ENCODE assay signal across 8 cellular contexts in genomic region chr19:50492303-50493052, GRCh38. TPM values are rescaled to one million over a fixed set of nuclear protein-coding genes. Genes with fewer than 3 reads are reported as not detected.
DNase-seq lines count a peak whose midpoint lies in the region; ATAC-seq, FAIRE-seq and TF ChIP-seq lines count a peak whose summit lies in the region.

No MANE protein-coding gene starts in this region.

- DNase-seq in A549 (ENCODE audit: low read depth in 1 of 2, low spot score in 1 of 2) (peak in 1 of 2 experiments; percentile 49), KBM-7 (peak; percentile 28), mesothelial cell of epicardium (ENCODE audit: low spot score in 2 of 2, unreplicated experiment in 2 of 2) (no peak), H54 (ENCODE audit: insufficient read length, low spot score) (no peak), NCI-H187 (lab: John Stamatoyannopoulos, UW) (no peak), HAP-1 (ENCODE audit: low spot score in 2 of 2) (no peak), NCI-H1694 treated with DMSO at 0.1 percent for 48 hours (lab: John Stamatoyannopoulos, UW) (no peak)
- peak; percentile 40 to 56 for DNase-seq in activated T-cell treated with anti-CD3 and anti-CD28 coated beads, Interleukin-2, amount 50 U/mL, for 72 hours

- FAIRE-seq in A549 (lab: Jason Lieb, UNC) = no peak
- FAIRE-seq in H54 (lab: Jason Lieb, UNC) = no peak

- peaks cover 13% of the 10 kb centered on the region for H3K27me3 ChIP-seq in HAP-1 (ENCODE audit: low read depth)

- no peaks in the 10 kb centered on the region for H3K9me3 Mint-ChIP-seq in activated T-cell treated with anti-CD3 and anti-CD28 coated beads, Interleukin-2, amount 50 U/mL, for 72 hours
- no peaks in the 10 kb centered on the region for H3K9me3 Mint-ChIP-seq in mesothelial cell of epicardium

- H3K27ac Mint-ChIP-seq in activated T-cell treated with anti-CD3 and anti-CD28 coated beads, Interleukin-2, amount 50 U/mL, for 72 hours = peak overlapping the region; percentile 58
- no peak overlapping the region for H3K27ac Mint-ChIP-seq in mesothelial cell of epicardium

- peak overlapping the region; percentile 50 for H3K4me2 ChIP-seq in A549

- no peak for TF ChIP-seq EP300 in A549 (IDR thresholded peaks at IDR 0.05)

- WGBS in A549 (ENCODE audit: missing lambda C conversion rate) = 3% methylated on average over 9 of the region's 12 CpGs

- peaks cover 12% of the 10 kb centered on the region for H3K27me3 Mint-ChIP-seq in activated T-cell treated with anti-CD3 and anti-CD28 coated beads, Interleukin-2, amount 50 U/mL, for 72 hours (ENCODE audit: low read depth)
- H3K27me3 Mint-ChIP-seq in mesothelial cell of epicardium (ENCODE audit: low read depth) = peaks cover 80% of the 10 kb centered on the region

- ATAC-seq in A549 = peak; percentile 55 to 75
- peak; percentile 86 to 93 for ATAC-seq in activated T-cell treated with anti-CD3 and anti-CD28 coated beads, Interleukin-2, amount 50 U/mL, for 72 hours (replicated peaks in 1 of 2)

- in situ Hi-C loops in KBM-7 (cut with MboI; ENCODE audit: low pct_unique_long_range_greater_than_20kb, low sequenced_read_pairs) = no loop called here
- in situ Hi-C loops in HAP-1 (cut with MboI; ENCODE audit: low sequenced_read_pairs) = no loop called here

- peaks cover 19% of the 10 kb centered on the region for H3K4me1 Mint-ChIP-seq in activated T-cell treated with anti-CD3 and anti-CD28 coated beads, Interleukin-2, amount 50 U/mL, for 72 hours (ENCODE audit: low read depth)
- H3K4me1 Mint-ChIP-seq in mesothelial cell of epicardium = peaks cover 38% of the 10 kb centered on the region

- no peak for TF ChIP-seq CTCF in A549 (IDR thresholded peaks at IDR 0.05)
- TF ChIP-seq CTCF in mesothelial cell of epicardium (IDR thresholded peaks at IDR 0.05; ENCODE audit: unreplicated experiment) = no peak

- peaks cover 9% of the 10 kb centered on the region; the same call in 2 of the 3 replicates for H3K4me1 ChIP-seq in A549
- H3K4me1 ChIP-seq in HAP-1 = no peaks in the 10 kb centered on the region

- H3K4me3 ChIP-seq in A549 (no peak overlapping the region), HAP-1 (no peak overlapping the region)

- H3K36me3 Mint-ChIP-seq in activated T-cell treated with anti-CD3 and anti-CD28 coated beads, Interleukin-2, amount 50 U/mL, for 72 hours (ENCODE audit: insufficient read depth in 2 of 2) = no peaks in the 10 kb centered on the region
- peaks cover 6% of the 10 kb centered on the region for H3K36me3 Mint-ChIP-seq in mesothelial cell of epicardium

- H3K9me3 ChIP-seq in A549 (no peaks in the 10 kb centered on the region), HAP-1 (no peaks in the 10 kb centered on the region; the same call in 1 of the 2 replicates)

- POLR2A ChIA-PET in A549 (lab: Yijun Ruan, JAX) = no interaction called here

- peak overlapping the region; percentile 6 to 59; a peak in 3 of 6 replicates for H3K27ac ChIP-seq in A549

- TF ChIP-seq RAD21 in A549 (conservative IDR thresholded peaks at IDR 0.05 in 1 of 2, IDR thresholded peaks at IDR 0.05 in 1 of 2) = no peak

- no peaks in the 10 kb centered on the region for H3K36me3 ChIP-seq in HAP-1 (replicated peaks)

- peak overlapping the region; percentile 19 to 52 for H3K4me3 Mint-ChIP-seq in activated T-cell treated with anti-CD3 and anti-CD28 coated beads, Interleukin-2, amount 50 U/mL, for 72 hours
- H3K4me3 Mint-ChIP-seq in mesothelial cell of epicardium = peak overlapping the region; percentile 46

- no peak for TF ChIP-seq POLR2A in A549 (IDR thresholded peaks at IDR 0.05; ENCODE audit: low read length)
- TF ChIP-seq POLR2A in H54 (IDR thresholded peaks at IDR 0.05; ENCODE audit: low read depth, low read length) = no peak

- CTCF ChIA-PET in A549 (lab: Yijun Ruan, JAX) = no interaction called here

TF ChIP-seq in A549, 52 proteins besides CTCF, POLR2A, EP300 and RAD21 (continues in another document):
- no peak for TF ChIP-seq RNF2 (IDR thresholded peaks at IDR 0.05; ENCODE audit: borderline replicate concordance, low read depth)
- no peak for TF ChIP-seq REST (IDR thresholded peaks at IDR 0.05)
- no peak for TF ChIP-seq ATOH8 (CRISPR knock-in tag; IDR thresholded peaks at IDR 0.05; ENCODE audit: low read depth)
- TF ChIP-seq GATA3 (IDR thresholded peaks at IDR 0.05; ENCODE audit: borderline replicate concordance) = no peak

RNA-seq across cellular contexts. Expression of gene GARIN5A, which starts 15.8 kb away (rescaled TPM):
- polyA plus RNA-seq in A549 (2011; rRNA removed) (0.57 and 1.1 TPM in 2 replicates), A549 (2017; fragmentation: RNase III; extraction: RNeasy Plus Mini Kit Qiagen cat#74134 plus additional on column Dnase treatment) (1.5 to 2.5 TPM (median 1.7 TPM) in 3 replicates)
- 1.2 and 1.5 TPM in 2 replicates for polyA plus RNA-seq in A549 (2012; cell fraction: cytosol; rRNA removed)
- 1.7 and 2.0 TPM in 2 replicates for polyA plus RNA-seq in A549 (2012; cell fraction: nucleus; rRNA removed)
- polyA minus RNA-seq in A549 (2011; rRNA and poly(A)+ RNA removed) = 0.91 and 1.4 TPM in 2 replicates
- total RNA-seq in activated T-cell treated with anti-CD3 and anti-CD28 coated beads, Interleukin-2, amount 50 U/mL, for 72 hours = under 1 TPM in 1 of 2 donors, not detected in 1; 0.76 TPM
- 10.1 to 12.7 TPM (median 11.5 TPM) in 3 replicates for total RNA-seq in mesothelial cell of epicardium

RNA-seq across cellular contexts. Expression of gene EMC10, which starts 16.2 kb away (rescaled TPM):
- polyA plus RNA-seq in A549 (2011; rRNA removed) (52.8 and 54.0 TPM in 2 replicates), A549 (2017; fragmentation: RNase III; extraction: RNeasy Plus Mini Kit Qiagen cat#74134 plus additional on column Dnase treatment) (140 to 147 TPM (median 147 TPM) in 3 replicates)
- polyA plus RNA-seq in A549 (2012; cell fraction: cytosol; rRNA removed) = 105 and 143 TPM in 2 replicates
- polyA plus RNA-seq in A549 (2012; cell fraction: nucleus; rRNA removed) = 127 and 152 TPM in 2 replicates
- polyA minus RNA-seq in A549 (2011; rRNA and poly(A)+ RNA removed) = 13.3 and 17.9 TPM in 2 replicates
- total RNA-seq in activated T-cell treated with anti-CD3 and anti-CD28 coated beads, Interleukin-2, amount 50 U/mL, for 72 hours = 10 to 100 TPM; 26.6 to 33.9 TPM
- 175 to 181 TPM (median 176 TPM) in 3 replicates for total RNA-seq in mesothelial cell of epicardium

RNA-seq across cellular contexts. Expression of gene JOSD2, which starts 18.5 kb away (rescaled TPM):
- 19.3 and 24.2 TPM in 2 replicates for polyA plus RNA-seq in A549 (2011; rRNA removed)
- polyA plus RNA-seq in A549 (2012; cell fraction: cytosol; rRNA removed) = 113 and 164 TPM in 2 replicates
- polyA plus RNA-seq in A549 (2012; cell fraction: nucleus; rRNA removed) = 81.5 and 129 TPM in 2 replicates
- polyA plus RNA-seq in A549 (2017; fragmentation: RNase III; extraction: RNeasy Plus Mini Kit Qiagen cat#74134 plus additional on column Dnase treatment) = 55.5 to 62.4 TPM (median 61.7 TPM) in 3 replicates
- polyA minus RNA-seq in A549 (2011; rRNA and poly(A)+ RNA removed) = 4.8 and 5.6 TPM in 2 replicates
- 10 to 100 TPM; 27.6 to 34.0 TPM for total RNA-seq in activated T-cell treated with anti-CD3 and anti-CD28 coated beads, Interleukin-2, amount 50 U/mL, for 72 hours
- total RNA-seq in mesothelial cell of epicardium = 16.4 to 18.7 TPM (median 17.5 TPM) in 3 replicates

RNA-seq across cellular contexts. Expression of gene ASPDH, which starts 21.2 kb away (rescaled TPM):
- not detected in 2 replicates for polyA plus RNA-seq in A549 (2011; rRNA removed)
- not detected in 2 replicates for polyA plus RNA-seq in A549 (2012; cell fraction: cytosol; rRNA removed)
- not detected in 2 replicates for polyA plus RNA-seq in A549 (2012; cell fraction: nucleus; rRNA removed)
- not detected in 3 replicates for polyA plus RNA-seq in A549 (2017; fragmentation: RNase III; extraction: RNeasy Plus Mini Kit Qiagen cat#74134 plus additional on column Dnase treatment)
- polyA minus RNA-seq in A549 (2011; rRNA and poly(A)+ RNA removed) = not detected in 2 replicates
- not detected for total RNA-seq in activated T-cell treated with anti-CD3 and anti-CD28 coated beads, Interleukin-2, amount 50 U/mL, for 72 hours
- 0.70 TPM in 1 of 3 replicates, not detected in the others for total RNA-seq in mesothelial cell of epicardium

RNA-seq across cellular contexts. Expression of gene MYBPC2, which starts 59.8 kb away (rescaled TPM):
- polyA plus RNA-seq in A549 (2011; rRNA removed) (0.03 TPM in 1 of 2 replicates, not detected in the other), A549 (2017; fragmentation: RNase III; extraction: RNeasy Plus Mini Kit Qiagen cat#74134 plus additional on column Dnase treatment) (0.03 to 0.10 TPM in 2 of 3 replicates, not detected in the other)
- 0.07 TPM in 1 of 2 replicates, not detected in the other for polyA plus RNA-seq in A549 (2012; cell fraction: cytosol; rRNA removed)
- polyA plus RNA-seq in A549 (2012; cell fraction: nucleus; rRNA removed) = 0.01 TPM in 1 of 2 replicates, not detected in the other
- polyA minus RNA-seq in A549 (2011; rRNA and poly(A)+ RNA removed) = not detected in 2 replicates
- 1 to 10 TPM in 1 of 2 donors, under 1 TPM in 1; 0.86 to 1.3 TPM for total RNA-seq in activated T-cell treated with anti-CD3 and anti-CD28 coated beads, Interleukin-2, amount 50 U/mL, for 72 hours
- total RNA-seq in mesothelial cell of epicardium = 0.89 to 1.9 TPM (median 1.2 TPM) in 3 replicates

Comparison
In these comparisons a context has a peak if more than half of its experiments do, and no peak if none do; other contexts are left out.
1. DNase-seq: peak in KBM-7 (single experiment) and activated T-cell treated with anti-CD3 and anti-CD28 coated beads, Interleukin-2, amount 50 U/mL, for 72 hours (2 of 2); none in mesothelial cell of epicardium (0 of 2), H54 (single experiment), NCI-H187 (0 of 2), HAP-1 (0 of 2) and NCI-H1694 treated with DMSO at 0.1 percent for 48 hours (single experiment).